In genomic region chr1:220726634-220727033, GRCh38 we compare ENCODE assay signal across 13 cellular contexts. TPM values are rescaled to one million over a fixed set of nuclear protein-coding genes. Genes with fewer than 3 reads are reported as not detected.
DNase-seq lines count a peak whose midpoint lies in the region; ATAC-seq and TF ChIP-seq lines count a peak whose summit lies in the region.
"Had no signal": no experiment of that assay in that cellular context is flagged by ENCODE, and none has a peak within 500 bp of the region (broad histone marks: within the 10 kb centered on the region; RNA-seq: fewer than 3 reads in every experiment).

No MANE protein-coding gene starts in this region.

- H3K4me1 ChIP-seq in liver (ENCODE audit: control insufficient read depth in 4 of 4, insufficient read depth in 4 of 4, low read length in 3 of 4), result peaks cover 0 to 16% (median 3%) of the 10 kb centered on the region in 4 donors

- no peak for DNase-seq in GM06990 (ENCODE audit: extremely low read depth, insufficient read length)
- no peak for DNase-seq in HFF-Myc (ENCODE audit: extremely low read depth, low read depth)
- DNase-seq in WTC11 (ENCODE audit: low spot score), result peak; percentile 39
- DNase-seq in activated CD8-positive, alpha-beta memory T cell treated with anti-CD3 and anti-CD28 coated beads, Interleukin-2, amount 10 ng/mL, durations not matched to agents 7 days and 5 days, result no peak
- no peak for DNase-seq in activated naive CD4-positive, alpha-beta T cell treated with Interleukin-2 at 50 U/mL for 16 hours
- DNase-seq: activated CD4-positive, CD25-positive, alpha-beta regulatory T cell treated with anti-CD3 and anti-CD28 coated beads, Interleukin-2, amount 50 U/mL, for 72 hours; activated gamma-delta T cell treated with Interleukin-2 at 50 U/mL for 16 hours; GDM1; NCI-H2171 treated with DMSO at 0.1 percent for 48 hours; Right ventricle myocardium superior had no signal

- TF ChIP-seq CTCF in GM06990 (IDR thresholded peaks at IDR 0.05; ENCODE audit: insufficient read depth, low read length, poor library complexity, severe bottlenecking), result peak; percentile 45
- TF ChIP-seq CTCF in HFF-Myc (IDR thresholded peaks at IDR 0.05; ENCODE audit: low read depth, low read length, missing control alignments), result peak; percentile 48
- TF ChIP-seq CTCF in WTC11 (IDR thresholded peaks at IDR 0.05), result peak; percentile 56
- TF ChIP-seq CTCF in liver (IDR thresholded peaks at IDR 0.05; ENCODE audit: low read depth, low read length, missing input control), result peak; percentile 7

- no peak overlapping the region for H3K27ac ChIP-seq in liver (ENCODE audit: low read depth in 1 of 2, low read length in 2 of 2)

- no peak overlapping the region for H3K4me3 Mint-ChIP-seq in WTC11
- no peak overlapping the region for H3K4me3 Mint-ChIP-seq in activated CD8-positive, alpha-beta memory T cell treated with anti-CD3 and anti-CD28 coated beads, Interleukin-2, amount 10 ng/mL, durations not matched to agents 7 days and 5 days
- H3K4me3 Mint-ChIP-seq: stimulated activated naive CD8-positive, alpha-beta T cell treated with anti-CD3 and anti-CD28 coated beads, Interleukin-15, Interleukin-2, amounts not matched to agents 100 ng/mL and 50 ng/mL, for 24 hours had no signal

- no peaks in the 10 kb centered on the region for H3K36me3 Mint-ChIP-seq in WTC11
- no peaks in the 10 kb centered on the region for H3K36me3 Mint-ChIP-seq in activated CD8-positive, alpha-beta memory T cell treated with anti-CD3 and anti-CD28 coated beads, Interleukin-2, amount 10 ng/mL, durations not matched to agents 7 days and 5 days

- H3K9ac ChIP-seq in liver (ENCODE audit: low read depth in 1 of 2, low read length in 2 of 2), result no peak overlapping the region

- H3K4me1 Mint-ChIP-seq in WTC11, result no peaks in the 10 kb centered on the region
- H3K4me1 Mint-ChIP-seq in activated CD8-positive, alpha-beta memory T cell treated with anti-CD3 and anti-CD28 coated beads, Interleukin-2, amount 10 ng/mL, durations not matched to agents 7 days and 5 days, result no peaks in the 10 kb centered on the region

- no peaks in the 10 kb centered on the region for H3K9me3 Mint-ChIP-seq in WTC11
- no peaks in the 10 kb centered on the region for H3K9me3 Mint-ChIP-seq in activated CD8-positive, alpha-beta memory T cell treated with anti-CD3 and anti-CD28 coated beads, Interleukin-2, amount 10 ng/mL, durations not matched to agents 7 days and 5 days (ENCODE audit: low read depth)

- POLR2A ChIA-PET in WTC11 (lab: Charles Lee), result no interaction called here

- no peaks in the 10 kb centered on the region for H3K9me3 ChIP-seq in liver (ENCODE audit: control insufficient read depth in 4 of 4, low read length in 3 of 4)

- ATAC-seq in WTC11, result peak; percentile 91
- ATAC-seq in activated CD8-positive, alpha-beta memory T cell treated with anti-CD3 and anti-CD28 coated beads, Interleukin-2, amount 10 ng/mL, durations not matched to agents 7 days and 5 days, result no peak
- no peak for ATAC-seq in HG03432 (IDR thresholded peaks at IDR 0.05; ENCODE audit: unreplicated experiment)

- TF ChIP-seq RAD21 in liver (IDR thresholded peaks at IDR 0.05), result no peak

- peaks cover 4% of the 10 kb centered on the region; the same call in 1 of the 2 replicates for H3K27me3 Mint-ChIP-seq in WTC11 (ENCODE audit: low read depth)
- peaks cover 6% of the 10 kb centered on the region for H3K27me3 Mint-ChIP-seq in activated CD8-positive, alpha-beta memory T cell treated with anti-CD3 and anti-CD28 coated beads, Interleukin-2, amount 10 ng/mL, durations not matched to agents 7 days and 5 days

- 92% methylated on average over 3 of the region's 3 CpGs for WGBS in liver

- H3K27ac Mint-ChIP-seq in WTC11, result no peak overlapping the region
- H3K27ac Mint-ChIP-seq in activated CD8-positive, alpha-beta memory T cell treated with anti-CD3 and anti-CD28 coated beads, Interleukin-2, amount 10 ng/mL, durations not matched to agents 7 days and 5 days, result no peak overlapping the region
- H3K27ac Mint-ChIP-seq: stimulated activated naive CD8-positive, alpha-beta T cell treated with anti-CD3 and anti-CD28 coated beads, Interleukin-15, Interleukin-2, amounts not matched to agents 100 ng/mL and 50 ng/mL, for 24 hours had no signal

- CTCF ChIA-PET in WTC11 (lab: Charles Lee), result interaction anchor here (0.6 to 1.4 kb wide), 5 partner anchors 21 to 49 kb away, joined by 3 to 4 read pairs (median 4); partner anchors contain the start of gene MTARC2
- CTCF ChIA-PET in activated CD8-positive, alpha-beta memory T cell treated with anti-CD3 and anti-CD28 coated beads, Interleukin-2, amount 10 ng/mL, durations not matched to agents 7 days and 5 days (lab: Charles Lee), result no interaction called here

- H3K36me3 ChIP-seq in GM06990 (ENCODE audit: control insufficient read depth, insufficient read depth, low read length) (no peaks in the 10 kb centered on the region), liver (ENCODE audit: control insufficient read depth in 4 of 4, insufficient read depth in 3 of 4, low read depth in 1 of 4, low read length in 3 of 4) (no peaks in the 10 kb centered on the region)

- H3K27me3 ChIP-seq in GM06990 (replicated peaks; ENCODE audit: control insufficient read depth, insufficient read depth, low read length) (no peaks in the 10 kb centered on the region), liver (ENCODE audit: control insufficient read depth in 4 of 4, insufficient read depth in 4 of 4, low read length in 3 of 4) (no peaks in the 10 kb centered on the region)

- H3K4me3 ChIP-seq in GM06990 (replicated peaks; ENCODE audit: low read depth, low read length), result no peak overlapping the region
- H3K4me3 ChIP-seq in HFF-Myc (replicated peaks; ENCODE audit: low read depth, low read length), result no peak overlapping the region
- no peak overlapping the region for H3K4me3 ChIP-seq in liver (ENCODE audit: low read depth in 1 of 3, low read length in 3 of 3)

TF ChIP-seq in WTC11, 78 proteins besides CTCF, POLR2A, EP300 and RAD21 (continues in another document):
- TF ChIP-seq ZMAT4 (CRISPR knock-in tag; IDR thresholded peaks at IDR 0.05) (no peak), FOXJ3 (CRISPR knock-in tag; IDR thresholded peaks at IDR 0.05; ENCODE audit: borderline replicate concordance) (no peak), E2F5 (CRISPR knock-in tag; IDR thresholded peaks at IDR 0.05) (no peak), FOXK1 (CRISPR knock-in tag; IDR thresholded peaks at IDR 0.05) (no peak)

TF ChIP-seq in liver, 16 proteins besides CTCF, POLR2A, EP300 and RAD21:
- TF ChIP-seq REST (IDR thresholded peaks at IDR 0.05) (no peak), HNF4A (conservative IDR thresholded peaks at IDR 0.05) (no peak)

RNA-seq across cellular contexts. Expression of gene MTARC2, which starts 21.5 kb away (rescaled TPM):
- total RNA-seq in WTC11 (2021), result 12.5 to 15.5 TPM (median 15.2 TPM) in 3 replicates
- 10 to 100 TPM; 24.9 to 96.1 TPM for total RNA-seq in liver
- 10 to 100 TPM; 65.4 to 77.5 TPM for polyA plus RNA-seq in liver
- total RNA-seq in activated CD8-positive, alpha-beta memory T cell treated with anti-CD3 and anti-CD28 coated beads, Interleukin-2, amount 10 ng/mL, durations not matched to agents 7 days and 5 days, result not detected

RNA-seq across cellular contexts. Expression of gene C1orf115, which starts 36.5 kb away (rescaled TPM):
- 10.0 to 11.5 TPM (median 11.1 TPM) in 3 replicates for total RNA-seq in WTC11 (2021)
- 10 to 100 TPM; 29.6 to 56.6 TPM for total RNA-seq in liver
- 10 to 100 TPM; 37.3 to 43.7 TPM for polyA plus RNA-seq in liver
- total RNA-seq in activated CD8-positive, alpha-beta memory T cell treated with anti-CD3 and anti-CD28 coated beads, Interleukin-2, amount 10 ng/mL, durations not matched to agents 7 days and 5 days, result under 1 TPM; 0.12 to 0.16 TPM
